ENCODE assay signal across 1 cellular context in the genomic region with DNA sequence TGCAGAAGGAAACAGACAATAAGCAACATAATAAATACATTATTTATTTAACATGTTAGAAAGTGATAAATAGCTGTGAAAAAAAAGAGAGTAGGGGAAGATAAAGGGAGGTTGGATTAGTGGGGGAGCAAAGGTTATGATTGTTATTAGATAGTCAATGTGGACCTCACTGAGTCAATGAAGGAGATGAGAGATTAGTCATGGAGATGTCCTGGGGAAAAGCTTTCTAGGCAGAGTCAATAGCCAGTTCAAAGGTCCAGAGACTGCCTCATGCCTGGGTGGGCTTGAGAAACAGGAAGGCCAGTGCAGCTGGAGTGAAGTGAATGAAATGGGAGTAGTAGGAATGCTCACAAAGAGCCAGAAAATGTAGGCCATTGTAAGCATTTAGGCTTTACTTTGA.
TF ChIP-seq lines count a peak whose summit lies in the region.

No MANE protein-coding gene starts in this region.

TF ChIP-seq in endothelial cell of umbilical vein, 7 proteins besides CTCF, POLR2A, EP300 and RAD21:
- TF ChIP-seq EZH2 (IDR thresholded peaks at IDR 0.05; ENCODE audit: borderline replicate concordance, low read depth, low read length, severe bottlenecking) (no peak), POLR2AphosphoS5 (IDR thresholded peaks at IDR 0.05; ENCODE audit: insufficient read depth, low read depth, low read length) (no peak), MYC (IDR thresholded peaks at IDR 0.05; ENCODE audit: low read depth, low read length) (no peak), GATA2 (IDR thresholded peaks at IDR 0.05; ENCODE audit: insufficient read depth, insufficient read length, low read depth, low read length) (no peak), FOS (IDR thresholded peaks at IDR 0.05; ENCODE audit: borderline replicate concordance, insufficient read depth, low read length) (peak; percentile 34), JUN (IDR thresholded peaks at IDR 0.05; ENCODE audit: borderline replicate concordance, insufficient read depth, insufficient read length, low read depth) (no peak)
- TF ChIP-seq, protein P1, sequence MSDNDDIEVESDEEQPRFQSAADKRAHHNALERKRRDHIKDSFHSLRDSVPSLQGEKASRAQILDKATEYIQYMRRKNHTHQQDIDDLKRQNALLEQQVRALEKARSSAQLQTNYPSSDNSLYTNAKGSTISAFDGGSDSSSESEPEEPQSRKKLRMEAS (IDR thresholded peaks at IDR 0.05; ENCODE audit: insufficient read depth, insufficient read length), result no peak
